ENCODE assay signal across 19 cellular contexts in the genomic region with DNA sequence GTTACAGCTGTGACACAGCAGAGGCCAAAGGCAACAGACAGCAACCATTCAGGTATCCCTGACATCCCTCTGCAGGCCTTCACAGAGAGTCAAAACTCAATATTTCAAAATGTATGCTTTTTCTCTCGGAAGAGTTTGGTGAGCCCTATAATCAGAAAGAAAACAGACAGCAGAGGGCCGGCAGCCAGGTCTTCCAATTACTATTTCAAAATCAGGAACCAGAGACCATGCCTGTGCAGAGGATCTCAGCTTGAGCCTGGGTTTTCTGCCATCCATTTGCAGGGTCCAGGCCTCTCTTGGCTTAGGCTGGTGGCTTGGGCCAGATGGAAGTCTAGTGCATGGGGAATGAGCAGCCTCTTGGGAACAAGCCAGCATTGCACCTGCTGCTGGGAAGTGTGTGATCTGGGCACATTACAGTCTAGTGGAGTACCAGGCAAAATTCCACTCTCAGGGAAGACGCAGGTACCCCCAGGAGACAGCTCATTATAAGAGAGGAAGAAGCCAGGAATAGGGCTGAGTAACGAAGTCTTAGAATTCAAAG.
DNase-seq lines count a peak whose midpoint lies in the region; ATAC-seq and TF ChIP-seq lines count a peak whose summit lies in the region.
"Had no signal": no experiment of that assay in that cellular context is flagged by ENCODE, and none has a peak within 500 bp of the region (broad histone marks: within the 10 kb centered on the region; RNA-seq: fewer than 3 reads in every experiment).

No MANE protein-coding gene starts in this region.

- ATAC-seq in lower lobe of right lung: peak; percentile 22 to 55
- ATAC-seq in GM18907 (IDR thresholded peaks at IDR 0.05; ENCODE audit: unreplicated experiment): no peak
- ATAC-seq: activated CD4-positive, alpha-beta T cell treated with anti-CD3 and anti-CD28 coated beads for 36 hours; CD8-positive, alpha-beta T cell; K562 had no signal

- no peaks in the 10 kb centered on the region for H3K4me1 ChIP-seq in lower lobe of right lung
- H3K4me1 ChIP-seq: uterus had no signal

- DNase-seq in NCI-H1694 (lab: John Stamatoyannopoulos, UW): peak; percentile 15
- no peak for DNase-seq in NCI-H1694 treated with DMSO at 0.1 percent for 48 hours (lab: John Stamatoyannopoulos, UW)
- DNase-seq in G401 (ENCODE audit: low spot score): peak; percentile 94
- peak; percentile 88 for DNase-seq in NCI-H69 (lab: John Stamatoyannopoulos, UW)
- DNase-seq in lower lobe of right lung: no peak
- DNase-seq in AG08396 (ENCODE audit: low spot score): no peak
- DNase-seq in GDM1 (lab: John Stamatoyannopoulos, UW): no peak
- DNase-seq: activated CD4-positive, alpha-beta T cell treated with anti-CD3 and anti-CD28 coated beads for 36 hours; activated CD8-positive, alpha-beta memory T cell treated with anti-CD3 and anti-CD28 coated beads, Interleukin-2, amount 50 U/mL, for 4 hours; activated naive CD4-positive, alpha-beta T cell; CD8-positive, alpha-beta T cell; cortex of kidney; GOT3; MV-4-11; uterus had no signal

- no peak for TF ChIP-seq CTCF in lower lobe of right lung (IDR thresholded peaks at IDR 0.05)

- no peaks in the 10 kb centered on the region for H3K27me3 ChIP-seq in lower lobe of right lung (ENCODE audit: low read depth)
- H3K27me3 ChIP-seq: ascending aorta, uterus had no signal

- in situ Hi-C loops in G401 (cut with HindIII; ENCODE audit: low sequenced_read_pairs): no loop called here

- H3K27ac ChIP-seq in lower lobe of right lung: no peak overlapping the region
- H3K27ac ChIP-seq: ascending aorta, HL-60, uterus had no signal

- intact Hi-C loops in lower lobe of right lung (cut with DNase I): no loop called here

- no peak overlapping the region for H3K4me3 ChIP-seq in lower lobe of right lung
- H3K4me3 ChIP-seq: ascending aorta, K562, uterus had no signal

- H3K36me3 ChIP-seq in lower lobe of right lung: no peaks in the 10 kb centered on the region
- H3K36me3 ChIP-seq: ascending aorta, uterus had no signal

- H3K9me3 ChIP-seq in lower lobe of right lung: no peaks in the 10 kb centered on the region
- H3K9me3 ChIP-seq: ascending aorta, uterus had no signal

Comparison
In these comparisons a context has a peak if more than half of its experiments do, and no peak if none do; other contexts are left out.
1. DNase-seq: peak in NCI-H1694 (single experiment), G401 (single experiment) and NCI-H69 (single experiment); none in NCI-H1694 treated with DMSO at 0.1 percent for 48 hours (single experiment), lower lobe of right lung (single experiment), AG08396 (single experiment) and GDM1 (single experiment).